Comparison of ENCODE assay signal across 12 cellular contexts in the genomic region with DNA sequence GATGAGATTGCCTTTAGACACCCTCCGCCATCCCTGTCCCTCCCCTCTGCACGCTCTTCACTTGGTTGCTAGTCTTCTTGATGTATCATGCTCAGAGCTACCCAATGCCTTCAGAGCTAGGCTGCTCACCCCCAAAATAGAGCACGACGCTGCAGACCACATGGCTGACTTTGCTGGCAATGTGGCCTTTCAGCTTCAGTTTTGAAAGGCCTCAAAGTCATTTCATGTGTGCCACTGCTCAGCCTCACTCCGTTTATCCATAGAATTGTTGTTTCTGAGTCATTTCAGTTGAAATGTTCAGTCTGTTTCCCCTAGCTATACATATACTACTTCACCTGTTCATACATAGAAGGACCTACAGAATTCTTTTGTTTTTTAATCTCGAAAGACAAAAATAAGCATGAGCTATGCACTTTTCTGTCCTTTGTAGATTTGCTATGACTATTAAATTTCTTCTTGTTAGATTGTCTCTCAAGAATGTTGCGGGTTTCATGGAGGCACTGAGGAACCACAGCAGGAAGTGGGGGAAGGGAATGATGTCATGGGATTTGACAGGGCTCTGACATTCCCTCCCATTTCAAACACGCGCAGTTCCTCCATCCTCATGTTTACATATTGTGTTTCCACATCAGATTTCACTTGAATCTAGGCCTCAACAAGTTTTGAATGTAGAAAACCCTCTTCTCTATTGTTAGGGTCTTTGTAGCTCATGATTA.
DNase-seq lines count a peak whose midpoint lies in the region; FAIRE-seq and TF ChIP-seq lines count a peak whose summit lies in the region.
"Had no signal": no experiment of that assay in that cellular context is flagged by ENCODE, and none has a peak within 500 bp of the region (broad histone marks: within the 10 kb centered on the region; RNA-seq: fewer than 3 reads in every experiment).

No MANE protein-coding gene starts in this region.

- H3K9me2 ChIP-seq in OCI-LY1 (ENCODE audit: low read depth, low read length) (no peaks in the 10 kb centered on the region), PC-9 (ENCODE audit: insufficient read depth) (no peaks in the 10 kb centered on the region)

- no peaks in the 10 kb centered on the region for H3K79me2 ChIP-seq in OCI-LY1 (ENCODE audit: insufficient read depth, low read length)
- no peaks in the 10 kb centered on the region for H3K79me2 ChIP-seq in endothelial cell of umbilical vein (ENCODE audit: control insufficient read depth, insufficient read depth, low read length)
- no peaks in the 10 kb centered on the region for H3K79me2 ChIP-seq in PC-9 (ENCODE audit: low read depth)

- dilution Hi-C loops in endothelial cell of umbilical vein (cut with MboI; ENCODE audit: extremely low pct_ligation_motif_present, low sequenced_read_pairs) = no loop called here

- H2AFZ ChIP-seq in OCI-LY1 (ENCODE audit: low read length) = 0 out of 2 replicates have a peak overlapping the region, but pooled peaks have one; percentile 14
- H2AFZ ChIP-seq in endothelial cell of umbilical vein (ENCODE audit: low read depth, low read length) = no peak overlapping the region
- no peak overlapping the region for H2AFZ ChIP-seq in PC-9

- POLR2A ChIA-PET in endothelial cell of umbilical vein (lab: Charles Lee) (no interaction called here), PC-9 (lab: Charles Lee; ENCODE audit: unreplicated experiment) (no interaction called here), GM10248 (lab: Yijun Ruan, JAX) (interaction anchor here (1.7 kb wide), 1 partner anchor 32 kb away, joined by 3 read pairs; no protein-coding TSS in a partner anchor)

- no peak for TF ChIP-seq POLR2A in endothelial cell of umbilical vein (IDR thresholded peaks at IDR 0.05; ENCODE audit: low read depth, low read length)

- H3K4me1 ChIP-seq in OCI-LY1 (ENCODE audit: insufficient read depth, low read length, severe bottlenecking) = peaks cover 45% of the 10 kb centered on the region
- H3K4me1 ChIP-seq in endothelial cell of umbilical vein (ENCODE audit: control insufficient read depth, extremely low read depth, insufficient read depth, low read length) = no peaks in the 10 kb centered on the region
- no peaks in the 10 kb centered on the region for H3K4me1 ChIP-seq in PC-9 (replicated peaks; ENCODE audit: insufficient read depth)
- H3K4me1 ChIP-seq: psoas muscle, vagina had no signal

- H3K36me3 ChIP-seq in OCI-LY1 (ENCODE audit: insufficient read depth, low read length) (no peaks in the 10 kb centered on the region), endothelial cell of umbilical vein (ENCODE audit: control insufficient read depth in 2 of 2, extremely low read depth in 1 of 2, insufficient read depth in 2 of 2, low read length in 2 of 2) (no peaks in the 10 kb centered on the region), PC-9 (ENCODE audit: low read depth) (no peaks in the 10 kb centered on the region)
- H3K36me3 ChIP-seq: vagina had no signal

- H3K9me3 ChIP-seq in OCI-LY1 (ENCODE audit: low read length) = no peaks in the 10 kb centered on the region
- H3K9me3 ChIP-seq in endothelial cell of umbilical vein (replicated peaks; ENCODE audit: control insufficient read depth, insufficient read depth, low read length) = no peaks in the 10 kb centered on the region
- H3K9me3 ChIP-seq in PC-9 (ENCODE audit: insufficient read depth, low read depth) = no peaks in the 10 kb centered on the region
- H3K9me3 ChIP-seq: psoas muscle, vagina had no signal

- intact Hi-C loops in endothelial cell of umbilical vein (cut with micrococcal nuclease) = no loop called here
- intact Hi-C loops in PC-9 (cut with micrococcal nuclease; ENCODE audit: unreplicated experiment) = no loop called here

- H3K27ac ChIP-seq in OCI-LY1 (ENCODE audit: low read depth, low read length, poor library complexity, severe bottlenecking) = peak overlapping the region; percentile 19
- no peak overlapping the region for H3K27ac ChIP-seq in endothelial cell of umbilical vein (ENCODE audit: insufficient read depth, low read depth, low read length)
- no peak overlapping the region for H3K27ac ChIP-seq in PC-9
- H3K27ac ChIP-seq: psoas muscle, vagina had no signal

- H3K4me2 ChIP-seq in OCI-LY1 (ENCODE audit: low read length) = no peak overlapping the region
- no peak overlapping the region for H3K4me2 ChIP-seq in endothelial cell of umbilical vein (ENCODE audit: insufficient read depth, low read length)
- no peak overlapping the region for H3K4me2 ChIP-seq in PC-9

- peak; percentile 46 for DNase-seq in stimulated activated CD4-positive, alpha-beta T cell treated with anti-CD3 and anti-CD28 coated beads, Interleukin-15, amount 100 ng/mL, for 24 hours
- no peak for DNase-seq in stimulated activated CD4-positive, alpha-beta T cell treated with anti-CD3 and anti-CD28 coated beads, Interleukin-4, amount 100 ng/mL, for 4 hours
- DNase-seq in endothelial cell of umbilical vein (ENCODE audit: low read depth, low spot score) (no peak), urothelium cell line (ENCODE audit: low spot score) (peak; percentile 15), PC-9 (no peak), GM10248 (ENCODE audit: extremely low spot score) (no peak), D721Med (ENCODE audit: insufficient read length, low spot score) (no peak)
- DNase-seq: psoas muscle, SHP77 had no signal

- no peak overlapping the region for H3K9ac ChIP-seq in OCI-LY1 (ENCODE audit: low read length)
- no peak overlapping the region for H3K9ac ChIP-seq in endothelial cell of umbilical vein (replicated peaks; ENCODE audit: extremely low read depth, insufficient read depth, low read length)

- H3F3A ChIP-seq in OCI-LY1 (ENCODE audit: insufficient read depth, low read length) (no peaks in the 10 kb centered on the region), PC-9 (ENCODE audit: insufficient read depth, low read depth) (no peaks in the 10 kb centered on the region)

- BruUV-seq in endothelial cell of umbilical vein (replicated peaks; lab: Mats Ljungman, UMichigan) (no TSS peak), PC-9 (replicated peaks; lab: Mats Ljungman, UMichigan) (no TSS peak)

- CTCF ChIA-PET in endothelial cell of umbilical vein (lab: Charles Lee) (interaction anchor here (1.3 kb wide), 1 partner anchor 17 kb away, joined by 3 read pairs; no protein-coding TSS in a partner anchor), PC-9 (lab: Charles Lee) (interaction anchor here (0.5 kb wide), 1 partner anchor 123 kb away, joined by 6 read pairs; no protein-coding TSS in a partner anchor), GM10248 (lab: Yijun Ruan, JAX) (interaction anchor here (0.8 to 2.4 kb wide), 10 partner anchors 11 to 217 kb away, joined by 3 to 7 read pairs (median 4); no protein-coding TSS in a partner anchor)

- no peaks in the 10 kb centered on the region for H3K9me1 ChIP-seq in endothelial cell of umbilical vein (replicated peaks; ENCODE audit: control insufficient read depth, extremely low read depth, insufficient read depth, low read length)

- H3K4me3 ChIP-seq in OCI-LY1 (ENCODE audit: low read depth, low read length, poor library complexity, severe bottlenecking) = no peak overlapping the region
- H3K4me3 ChIP-seq in endothelial cell of umbilical vein (replicated peaks in 1 of 3; ENCODE audit: insufficient read depth in 1 of 3, low read depth in 1 of 3, low read length in 3 of 3) = no peak overlapping the region
- H3K4me3 ChIP-seq in PC-9 = no peak overlapping the region
- H3K4me3 ChIP-seq: K562, psoas muscle, vagina had no signal

- H3K27me3 ChIP-seq in OCI-LY1 (ENCODE audit: insufficient read depth, low read length) (no peaks in the 10 kb centered on the region), endothelial cell of umbilical vein (ENCODE audit: control insufficient read depth in 2 of 2, insufficient read depth in 2 of 2, low read length in 2 of 2) (no peaks in the 10 kb centered on the region), PC-9 (ENCODE audit: insufficient read depth, low read depth) (no peaks in the 10 kb centered on the region)
- H3K27me3 ChIP-seq: vagina had no signal

- H4K20me1 ChIP-seq in OCI-LY1 (ENCODE audit: insufficient read depth, low read length) = no peaks in the 10 kb centered on the region
- no peaks in the 10 kb centered on the region for H4K20me1 ChIP-seq in endothelial cell of umbilical vein (replicated peaks; ENCODE audit: control insufficient read depth, extremely low read depth, insufficient read depth, low read length)
- H4K20me1 ChIP-seq in PC-9 (ENCODE audit: insufficient read depth) = no peaks in the 10 kb centered on the region

- TF ChIP-seq CTCF in OCI-LY1 (IDR thresholded peaks at IDR 0.05; ENCODE audit: low read length) (no peak), endothelial cell of umbilical vein (IDR thresholded peaks at IDR 0.05; ENCODE audit: extremely low read depth in 1 of 2, insufficient read depth in 1 of 2, low read depth in 1 of 2, low read length in 2 of 2) (no peak), PC-9 (conservative IDR thresholded peaks at IDR 0.05) (no peak), GM10248 (IDR thresholded peaks at IDR 0.05; ENCODE audit: control extremely low read depth, extremely low read depth, low read depth, missing control alignments) (no peak), D721Med (IDR thresholded peaks at IDR 0.05; ENCODE audit: insufficient read depth, missing control alignments) (no peak)

- FAIRE-seq in endothelial cell of umbilical vein (lab: Jason Lieb, UNC) = peak; percentile 61
- FAIRE-seq in urothelium cell line (lab: Jason Lieb, UNC) = no peak
- FAIRE-seq in D721Med (lab: Jason Lieb, UNC) = no peak
- FAIRE-seq: K562 had no signal

TF ChIP-seq in endothelial cell of umbilical vein, 7 proteins besides CTCF, POLR2A, EP300 and RAD21:
- TF ChIP-seq EZH2 (IDR thresholded peaks at IDR 0.05; ENCODE audit: borderline replicate concordance, low read depth, low read length, severe bottlenecking) (no peak), MYC (IDR thresholded peaks at IDR 0.05; ENCODE audit: low read depth, low read length) (no peak), MAX (IDR thresholded peaks at IDR 0.05; ENCODE audit: insufficient read depth, insufficient read length) (no peak), JUN (IDR thresholded peaks at IDR 0.05; ENCODE audit: borderline replicate concordance, insufficient read depth, insufficient read length, low read depth) (no peak), FOS (IDR thresholded peaks at IDR 0.05; ENCODE audit: borderline replicate concordance, insufficient read depth, low read length) (no peak), POLR2AphosphoS5 (IDR thresholded peaks at IDR 0.05; ENCODE audit: insufficient read depth, low read depth, low read length) (no peak), GATA2 (IDR thresholded peaks at IDR 0.05; ENCODE audit: insufficient read depth, insufficient read length, low read depth, low read length) (no peak)
TF ChIP-seq in endothelial cell of umbilical vein: peak in this region for 0.

Comparison
In these comparisons a context has a peak if more than half of its experiments do, and no peak if none do; other contexts are left out.
1. DNase-seq: peak in stimulated activated CD4-positive, alpha-beta T cell treated with anti-CD3 and anti-CD28 coated beads, Interleukin-15, amount 100 ng/mL, for 24 hours (single experiment) and urothelium cell line (single experiment); none in stimulated activated CD4-positive, alpha-beta T cell treated with anti-CD3 and anti-CD28 coated beads, Interleukin-4, amount 100 ng/mL, for 4 hours (0 of 2), endothelial cell of umbilical vein (single experiment), PC-9 (0 of 2), GM10248 (single experiment) and D721Med (single experiment).